ENCODE assay signal across 19 cellular contexts in genomic region chr3:155560594-155560993, GRCh38.
DNase-seq lines count a peak whose midpoint lies in the region; ATAC-seq and TF ChIP-seq lines count a peak whose summit lies in the region.
"Had no signal": no experiment of that assay in that cellular context is flagged by ENCODE, and none has a peak within 500 bp of the region (broad histone marks: within the 10 kb centered on the region; RNA-seq: fewer than 3 reads in every experiment).

No MANE protein-coding gene starts in this region.

- dilution Hi-C loops in mammary epithelial cell (cut with HindIII; ENCODE audit: low sequenced_read_pairs) = no loop called here

- intact Hi-C loops in mammary epithelial cell (cut with micrococcal nuclease) = no loop called here

- BruUV-seq in mammary epithelial cell (replicated peaks; lab: Mats Ljungman, UMichigan) = no TSS peak

- H3K9ac ChIP-seq in mammary epithelial cell (ENCODE audit: insufficient read depth, low read length) = no peak overlapping the region

- H3K36me3 ChIP-seq in mammary epithelial cell (ENCODE audit: insufficient read depth, low read length) = no peaks in the 10 kb centered on the region

- H3K9me3 ChIP-seq in mammary epithelial cell (replicated peaks; ENCODE audit: insufficient read depth, low read length) = no peaks in the 10 kb centered on the region
- H3K9me3 ChIP-seq: mucosa of descending colon had no signal

- no peaks in the 10 kb centered on the region for H4K20me1 ChIP-seq in mammary epithelial cell (ENCODE audit: insufficient read depth, low read length)

- peak; percentile 18 for DNase-seq in COLO829 (ENCODE audit: low spot score)
- peak; percentile 59 for DNase-seq in HS-5 (ENCODE audit: low read depth)
- peak; percentile 18 for DNase-seq in mammary epithelial cell
- DNase-seq in kidney tubule cell (ENCODE audit: low spot score) = peak; percentile 91
- DNase-seq in NK-92 treated with Interleukin-12 subunit alpha and Interleukin-12 subunit beta, amount 100 ng/mL, for 24 hours (lab: John Stamatoyannopoulos, UW) = no peak
- no peak for DNase-seq in DMS79 (lab: John Stamatoyannopoulos, UW)
- no peak for DNase-seq in C1 segment of cervical spinal cord (lab: John Stamatoyannopoulos, UW)
- DNase-seq: activated CD4-positive, alpha-beta T cell treated with anti-CD3 and anti-CD28 coated beads for 36 hours; activated CD8-positive, alpha-beta memory T cell treated with anti-CD3 and anti-CD28 coated beads, Interleukin-2, amount 50 U/mL, for 4 hours; activated gamma-delta T cell; aorta; glutamatergic neuron; mucosa of descending colon; NCI-H446; stimulated activated CD4-positive, alpha-beta T cell treated with anti-CD3 and anti-CD28 coated beads, Interleukin-4, amount 100 ng/mL, for 1 hour; T1000 had no signal

- no peak overlapping the region for H3K4me3 ChIP-seq in mammary epithelial cell (replicated peaks in 1 of 3; ENCODE audit: insufficient read depth in 1 of 3, low read depth in 2 of 3, low read length in 3 of 3)
- H3K4me3 ChIP-seq: coronary artery, mucosa of descending colon, SK-N-MC had no signal

- no peak overlapping the region for H2AFZ ChIP-seq in mammary epithelial cell (ENCODE audit: low read depth, low read length)

- peaks cover 7% of the 10 kb centered on the region for H3K4me1 ChIP-seq in mammary epithelial cell (ENCODE audit: insufficient read depth, low read length)

- TF ChIP-seq CTCF in mammary epithelial cell (conservative IDR thresholded peaks at IDR 0.05 in 1 of 2, IDR thresholded peaks at IDR 0.05 in 1 of 2; ENCODE audit: extremely low read depth in 1 of 2, insufficient read depth in 1 of 2, low read depth in 1 of 2, low read length in 2 of 2) = no peak

- no peak overlapping the region for H3K27ac ChIP-seq in mammary epithelial cell (ENCODE audit: insufficient read depth, low read depth, low read length)
- H3K27ac ChIP-seq: coronary artery, SK-N-MC had no signal

- no peaks in the 10 kb centered on the region for H3K27me3 ChIP-seq in mammary epithelial cell (ENCODE audit: insufficient read depth, low read length)

- H3K4me2 ChIP-seq in mammary epithelial cell (ENCODE audit: insufficient read depth, low read depth, low read length) = no peak overlapping the region

- in situ Hi-C loops in mammary epithelial cell (cut with MboI; ENCODE audit: low sequenced_read_pairs in 2 of 2) = no loop called here

- 37% methylated on average over 1 of the region's 1 CpG for WGBS in mammary epithelial cell (ENCODE audit: low coverage, missing lambda C conversion rate)

- ATAC-seq in GM18502 (IDR thresholded peaks at IDR 0.05; ENCODE audit: poor library complexity, unreplicated experiment) = no peak
- ATAC-seq: activated CD4-positive, alpha-beta T cell treated with anti-CD3 and anti-CD28 coated beads for 36 hours; mucosa of descending colon had no signal

- H3K79me2 ChIP-seq in mammary epithelial cell (ENCODE audit: insufficient read depth, low read length) = no peaks in the 10 kb centered on the region

- CTCF ChIA-PET in mammary epithelial cell (lab: Charles Lee; ENCODE audit: low non-redundant PET) = no interaction called here

Comparison
In these comparisons a context has a peak if more than half of its experiments do, and no peak if none do; other contexts are left out.
1. DNase-seq: peak in COLO829 (single experiment), HS-5 (single experiment), mammary epithelial cell (single experiment) and kidney tubule cell (single experiment); none in NK-92 treated with Interleukin-12 subunit alpha and Interleukin-12 subunit beta, amount 100 ng/mL, for 24 hours (single experiment), DMS79 (single experiment) and C1 segment of cervical spinal cord (0 of 14).